ENCODE assay signal across 25 cellular contexts in genomic region chr16:88514070-88514469, GRCh38.
"Had no signal": no experiment of that assay in that cellular context is flagged by ENCODE, and none has a peak within 500 bp of the region (broad histone marks: within the 10 kb centered on the region; RNA-seq: fewer than 3 reads in every experiment).

No MANE protein-coding gene starts in this region.

- H3K36me3 ChIP-seq: adrenal gland, brain microvascular endothelial cell, MG63, SJCRH30 had no signal

- H3K27ac Mint-ChIP-seq: activated CD4-positive, alpha-beta T cell treated with anti-CD3 and anti-CD28 coated beads, Interleukin-2, amount 10 ng/mL, durations not matched to agents 24 days and 14 days; activated CD8-positive, alpha-beta T cell treated with anti-CD3 and anti-CD28 coated beads, Interleukin-2, amount 10 ng/mL, durations not matched to agents 7 days and 5 days; activated naive CD4-positive, alpha-beta T cell treated with anti-CD3 and anti-CD28 coated beads, Interleukin-2, amount 50 U/mL, for 72 hours; activated T-cell treated with anti-CD3 and anti-CD28 coated beads, Interleukin-2, amount 50 U/mL, for 24 hours; activated T-helper 2 cell treated with anti-CD3 and anti-CD28 coated beads, Interferon-gamma antibody, Interleukin-2, Interleukin-4, amounts not matched to agents 10 μg/mL and 5 μg/mL and 100 μg/mL, durations not matched to agents 14 hours and 24 hours and 36 hours had no signal

- ATAC-seq: activated CD8-positive, alpha-beta T cell treated with anti-CD3 and anti-CD28 coated beads, Interleukin-2, amount 10 ng/mL, durations not matched to agents 7 days and 5 days; activated naive CD4-positive, alpha-beta T cell treated with anti-CD3 and anti-CD28 coated beads, Interleukin-2, amount 50 U/mL, for 72 hours; Panc1 had no signal

- H3K27me3 ChIP-seq: adrenal gland, brain microvascular endothelial cell, MG63, SJCRH30 had no signal

- DNase-seq: activated CD4-positive, alpha-beta T cell treated with anti-CD3 and anti-CD28 coated beads, Interleukin-2, amount 10 ng/mL, durations not matched to agents 24 days and 14 days; activated CD4-positive, alpha-beta T cell treated with anti-CD3 and anti-CD28 coated beads, Interleukin-2, amount 50 U/mL, for 48 hours; activated CD8-positive, alpha-beta T cell treated with anti-CD3 and anti-CD28 coated beads, Interleukin-2, amount 10 ng/mL, durations not matched to agents 7 days and 5 days; activated gamma-delta T cell; activated naive CD4-positive, alpha-beta T cell treated with Interleukin-2 at 50 U/mL for 16 hours; activated T-cell treated with anti-CD3 and anti-CD28 coated beads, Interleukin-2, amount 50 U/mL, for 24 hours; adrenal gland; brain microvascular endothelial cell; Kasumi-1; KG1; MG63; NCI-H1048; NCI-H1436 treated with DMSO at 0.1 percent for 48 hours; NCI-H1694 treated with DMSO at 0.1 percent for 48 hours; NCI-H2029; NCI-H345; NCI-H524 treated with DMSO at 0.1 percent for 48 hours; SHP77; SJCRH30; T1000 had no signal

- H3K4me3 ChIP-seq: adrenal gland, MG63, SJCRH30, SK-N-MC had no signal

- H3K9me3 ChIP-seq: adrenal gland, MG63, SJCRH30 had no signal

- H3K27ac ChIP-seq: brain microvascular endothelial cell, SJCRH30, SK-N-MC had no signal

- H3K9me3 Mint-ChIP-seq: activated T-cell treated with anti-CD3 and anti-CD28 coated beads, Interleukin-2, amount 50 U/mL, for 24 hours; IgD-negative memory B cell had no signal

- H3K27me3 Mint-ChIP-seq: activated CD4-positive, alpha-beta T cell treated with anti-CD3 and anti-CD28 coated beads, Interleukin-2, amount 10 ng/mL, durations not matched to agents 24 days and 14 days; activated T-cell treated with anti-CD3 and anti-CD28 coated beads, Interleukin-2, amount 50 U/mL, for 24 hours; IgD-negative memory B cell had no signal

- H3K4me1 ChIP-seq: adrenal gland had no signal

- H3K4me1 Mint-ChIP-seq: activated CD4-positive, alpha-beta T cell treated with anti-CD3 and anti-CD28 coated beads, Interleukin-2, amount 10 ng/mL, durations not matched to agents 24 days and 14 days; IgD-negative memory B cell had no signal

- H3K4me3 Mint-ChIP-seq: activated CD4-positive, alpha-beta T cell treated with anti-CD3 and anti-CD28 coated beads, Interleukin-2, amount 10 ng/mL, durations not matched to agents 24 days and 14 days; activated CD8-positive, alpha-beta T cell treated with anti-CD3 and anti-CD28 coated beads, Interleukin-2, amount 10 ng/mL, durations not matched to agents 7 days and 5 days; activated T-cell treated with anti-CD3 and anti-CD28 coated beads, Interleukin-2, amount 50 U/mL, for 24 hours; IgD-negative memory B cell had no signal
